In genomic region chr7:79668292-79668691, GRCh38 we compare ENCODE assay signal across 18 cellular contexts.
"Had no signal": no experiment of that assay in that cellular context is flagged by ENCODE, and none has a peak within 500 bp of the region (broad histone marks: within the 10 kb centered on the region; RNA-seq: fewer than 3 reads in every experiment).

No MANE protein-coding gene starts in this region.

- DNase-seq: effector memory CD8-positive, alpha-beta T cell; heart left ventricle; hippocampal formation; left colon; left ventricle myocardium superior; mesendoderm; naive thymus-derived CD8-positive, alpha-beta T cell; psoas muscle; retina; right lobe of liver; stimulated activated CD4-positive, alpha-beta T cell treated with anti-CD3 and anti-CD28 coated beads, Interleukin-2, amount 100 ng/mL, for 24 hours; stimulated activated naive CD4-positive, alpha-beta T cell treated with Interleukin-2 at 50 U/mL for 16 hours; trophoblast cell had no signal

- H3K9me3 Mint-ChIP-seq: neural progenitor cell had no signal

- H3K9me3 ChIP-seq: esophagus muscularis mucosa, heart left ventricle, right lobe of liver had no signal

- H3K4me3 ChIP-seq: esophagus muscularis mucosa, heart left ventricle, lung, neural progenitor cell, psoas muscle, right lobe of liver had no signal

- H3K4me3 Mint-ChIP-seq: dendritic cell treated with granulocyte-macrophage colony-stimulating factor and Interleukin-4, amounts not matched to agents 40 ng/mL and 50 ng/mL, for 4 days; effector memory CD8-positive, alpha-beta T cell; naive thymus-derived CD8-positive, alpha-beta T cell; neural progenitor cell had no signal

- H3K4me1 Mint-ChIP-seq: naive thymus-derived CD8-positive, alpha-beta T cell; neural progenitor cell had no signal

- ATAC-seq: effector memory CD8-positive, alpha-beta T cell; heart left ventricle; left colon; left ventricle myocardium superior; naive thymus-derived CD8-positive, alpha-beta T cell; psoas muscle; right lobe of liver had no signal

- H2AFZ ChIP-seq: neural progenitor cell had no signal

- H3K36me3 ChIP-seq: esophagus muscularis mucosa, heart left ventricle, neural progenitor cell, right lobe of liver had no signal

- H3K36me3 Mint-ChIP-seq: neural progenitor cell had no signal

- H3K4me2 ChIP-seq: neural progenitor cell had no signal

- H3K4me1 ChIP-seq: esophagus muscularis mucosa, heart left ventricle, neural progenitor cell, psoas muscle, right lobe of liver had no signal

- H3K27me3 ChIP-seq: esophagus muscularis mucosa, heart left ventricle, neural progenitor cell, right lobe of liver had no signal

- H3K27ac Mint-ChIP-seq: dendritic cell treated with granulocyte-macrophage colony-stimulating factor and Interleukin-4, amounts not matched to agents 40 ng/mL and 50 ng/mL, for 4 days; effector memory CD8-positive, alpha-beta T cell; naive thymus-derived CD8-positive, alpha-beta T cell; neural progenitor cell had no signal

- H3K9ac ChIP-seq: neural progenitor cell had no signal

- H3K27ac ChIP-seq: epithelial cell of prostate, esophagus muscularis mucosa, heart left ventricle, neural progenitor cell, psoas muscle, right lobe of liver had no signal

- H3K27me3 Mint-ChIP-seq: dendritic cell treated with granulocyte-macrophage colony-stimulating factor and Interleukin-4, amounts not matched to agents 40 ng/mL and 50 ng/mL, for 4 days; effector memory CD8-positive, alpha-beta T cell had no signal
